ENCODE assay signal across 1 cellular context in the genomic region with DNA sequence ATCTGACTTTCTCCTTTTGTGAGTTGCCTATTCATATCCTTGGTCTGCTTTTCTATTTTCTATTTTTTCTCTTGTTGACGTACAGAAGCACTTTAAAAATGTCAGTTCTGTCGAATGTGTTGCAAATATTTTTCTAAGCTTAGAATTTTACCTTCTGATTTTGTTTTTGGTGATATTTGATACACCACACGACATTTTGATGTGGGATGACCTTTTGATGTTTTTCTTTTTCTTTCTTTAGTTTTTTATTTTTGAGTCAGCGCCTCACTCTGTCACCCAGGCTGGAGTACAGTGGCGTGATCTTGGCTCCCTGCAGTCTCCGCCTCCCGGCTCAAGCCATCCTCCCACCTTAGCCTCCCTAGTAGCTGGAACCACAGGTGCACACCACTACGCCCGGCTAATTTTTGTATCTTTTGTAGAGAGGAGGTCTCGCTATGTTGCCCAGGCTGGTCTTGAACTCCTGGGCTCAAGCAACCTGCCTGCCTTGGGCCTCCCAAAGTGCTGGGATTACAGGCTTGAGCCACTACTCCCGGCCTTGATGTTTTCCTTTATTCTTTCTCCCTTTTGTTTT.
TF ChIP-seq lines count a peak whose summit lies in the region.

No MANE protein-coding gene starts in this region.

TF ChIP-seq in K562, 482 proteins besides CTCF, POLR2A, EP300 and RAD21 (continued from another document and continues in another):
- TF ChIP-seq, protein P1, sequence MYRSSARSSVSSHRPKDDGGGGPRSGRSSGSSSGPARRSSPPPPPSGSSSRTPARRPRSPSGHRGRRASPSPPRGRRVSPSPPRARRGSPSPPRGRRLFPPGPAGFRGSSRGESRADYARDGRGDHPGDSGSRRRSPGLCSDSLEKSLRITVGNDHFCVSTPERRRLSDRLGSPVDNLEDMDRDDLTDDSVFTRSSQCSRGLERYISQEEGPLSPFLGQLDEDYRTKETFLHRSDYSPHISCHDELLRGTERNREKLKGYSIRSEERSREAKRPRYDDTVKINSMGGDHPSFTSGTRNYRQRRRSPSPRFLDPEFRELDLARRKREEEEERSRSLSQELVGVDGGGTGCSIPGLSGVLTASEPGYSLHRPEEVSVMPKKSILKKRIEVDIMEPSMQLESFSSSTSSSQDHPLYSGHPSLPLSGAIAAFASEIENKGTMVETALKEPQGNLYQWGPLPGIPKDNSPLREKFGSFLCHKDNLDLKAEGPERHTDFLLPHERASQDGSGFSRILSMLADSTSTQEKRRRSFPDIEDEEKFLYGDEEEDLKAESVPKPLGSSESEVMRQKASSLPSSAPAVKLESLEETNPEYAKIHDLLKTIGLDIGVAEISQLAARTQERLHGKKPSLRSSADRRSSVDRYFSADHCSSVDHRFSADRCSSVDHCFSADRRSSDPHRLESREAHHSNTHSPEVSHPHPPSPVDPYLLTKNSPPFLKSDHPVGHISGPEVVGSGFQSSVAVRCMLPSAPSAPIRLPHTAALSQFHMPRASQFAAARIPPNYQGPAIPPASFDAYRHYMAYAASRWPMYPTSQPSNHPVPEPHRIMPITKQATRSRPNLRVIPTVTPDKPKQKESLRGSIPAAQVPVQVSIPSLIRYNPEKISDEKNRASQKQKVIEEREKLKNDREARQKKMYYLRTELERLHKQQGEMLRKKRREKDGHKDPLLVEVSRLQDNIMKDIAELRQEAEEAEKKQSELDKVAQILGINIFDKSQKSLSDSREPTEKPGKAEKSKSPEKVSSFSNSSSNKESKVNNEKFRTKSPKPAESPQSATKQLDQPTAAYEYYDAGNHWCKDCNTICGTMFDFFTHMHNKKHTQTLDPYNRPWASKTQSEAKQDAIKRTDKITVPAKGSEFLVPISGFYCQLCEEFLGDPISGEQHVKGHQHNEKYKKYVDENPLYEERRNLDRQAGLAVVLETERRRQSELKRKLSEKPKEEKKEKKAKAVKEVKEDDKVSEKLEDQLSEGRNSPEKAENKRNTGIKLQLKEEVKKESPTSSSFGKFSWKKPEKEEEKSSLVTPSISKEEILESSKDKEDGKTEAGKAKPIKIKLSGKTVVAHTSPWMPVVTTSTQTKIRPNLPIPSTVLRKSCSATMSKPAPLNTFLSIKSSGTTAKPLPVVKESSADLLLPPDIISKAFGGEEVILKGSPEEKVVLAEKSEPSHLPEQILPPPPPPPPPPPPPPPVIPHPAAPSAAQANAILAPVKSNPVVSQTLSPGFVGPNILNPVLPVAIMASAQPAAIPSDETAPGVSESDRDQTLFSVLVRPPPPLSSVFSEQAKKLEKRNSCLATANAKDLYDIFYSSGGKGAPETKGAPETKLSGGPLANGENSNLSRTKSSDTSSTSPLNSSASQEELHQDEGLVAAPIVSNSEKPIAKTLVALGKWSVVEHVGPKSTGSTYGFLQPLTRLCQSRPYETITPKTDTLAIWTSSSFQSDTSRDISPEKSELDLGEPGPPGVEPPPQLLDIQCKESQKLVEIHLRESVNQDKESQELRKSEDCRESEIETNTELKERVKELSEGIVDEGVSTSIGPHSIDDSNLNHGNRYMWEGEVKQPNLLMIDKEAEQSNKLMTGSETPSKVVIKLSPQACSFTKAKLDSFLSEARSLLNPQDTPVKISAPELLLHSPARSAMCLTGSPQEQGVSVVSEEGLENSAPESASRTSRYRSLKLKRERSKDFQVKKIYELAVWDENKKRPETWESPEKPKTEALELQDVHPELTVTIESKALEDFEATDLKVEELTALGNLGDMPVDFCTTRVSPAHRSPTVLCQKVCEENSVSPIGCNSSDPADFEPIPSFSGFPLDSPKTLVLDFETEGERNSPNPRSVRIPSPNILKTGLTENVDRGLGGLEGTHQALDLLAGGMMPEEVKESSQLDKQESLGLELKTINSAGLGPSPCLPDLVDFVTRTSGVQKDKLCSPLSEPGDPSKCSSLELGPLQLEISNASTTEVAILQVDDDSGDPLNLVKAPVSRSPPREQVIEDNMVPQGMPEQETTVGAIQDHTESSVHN (IDR thresholded peaks at IDR 0.05; ENCODE audit: borderline replicate concordance in 1 of 2, low read depth in 1 of 2), result 0 out of 4 replicates have a peak, but pooled peaks of 1 of the 2 experiments have one; percentile 19
- TF ChIP-seq PHB2 (IDR thresholded peaks at IDR 0.05; ENCODE audit: low read depth), result no peak
- TF ChIP-seq CEBPG (CRISPR knock-in tag; IDR thresholded peaks at IDR 0.05), result no peak
- TF ChIP-seq CEBPG (tag; conservative IDR thresholded peaks at IDR 0.05 in 1 of 2, IDR thresholded peaks at IDR 0.05 in 1 of 2), result 0 out of 4 replicates have a peak, but pooled peaks of 1 of the 2 experiments have one; percentile 17
- no peak for TF ChIP-seq GTF2E2 (tag; IDR thresholded peaks at IDR 0.05)
- no peak for TF ChIP-seq ZNF445 (CRISPR knock-in tag; IDR thresholded peaks at IDR 0.05; ENCODE audit: low read depth)
- TF ChIP-seq, protein P2, sequence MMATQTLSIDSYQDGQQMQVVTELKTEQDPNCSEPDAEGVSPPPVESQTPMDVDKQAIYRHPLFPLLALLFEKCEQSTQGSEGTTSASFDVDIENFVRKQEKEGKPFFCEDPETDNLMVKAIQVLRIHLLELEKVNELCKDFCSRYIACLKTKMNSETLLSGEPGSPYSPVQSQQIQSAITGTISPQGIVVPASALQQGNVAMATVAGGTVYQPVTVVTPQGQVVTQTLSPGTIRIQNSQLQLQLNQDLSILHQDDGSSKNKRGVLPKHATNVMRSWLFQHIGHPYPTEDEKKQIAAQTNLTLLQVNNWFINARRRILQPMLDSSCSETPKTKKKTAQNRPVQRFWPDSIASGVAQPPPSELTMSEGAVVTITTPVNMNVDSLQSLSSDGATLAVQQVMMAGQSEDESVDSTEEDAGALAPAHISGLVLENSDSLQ (IDR thresholded peaks at IDR 0.05), result peak; percentile 32; the same call in 1 of the 2 replicates
- TF ChIP-seq, protein P3, sequence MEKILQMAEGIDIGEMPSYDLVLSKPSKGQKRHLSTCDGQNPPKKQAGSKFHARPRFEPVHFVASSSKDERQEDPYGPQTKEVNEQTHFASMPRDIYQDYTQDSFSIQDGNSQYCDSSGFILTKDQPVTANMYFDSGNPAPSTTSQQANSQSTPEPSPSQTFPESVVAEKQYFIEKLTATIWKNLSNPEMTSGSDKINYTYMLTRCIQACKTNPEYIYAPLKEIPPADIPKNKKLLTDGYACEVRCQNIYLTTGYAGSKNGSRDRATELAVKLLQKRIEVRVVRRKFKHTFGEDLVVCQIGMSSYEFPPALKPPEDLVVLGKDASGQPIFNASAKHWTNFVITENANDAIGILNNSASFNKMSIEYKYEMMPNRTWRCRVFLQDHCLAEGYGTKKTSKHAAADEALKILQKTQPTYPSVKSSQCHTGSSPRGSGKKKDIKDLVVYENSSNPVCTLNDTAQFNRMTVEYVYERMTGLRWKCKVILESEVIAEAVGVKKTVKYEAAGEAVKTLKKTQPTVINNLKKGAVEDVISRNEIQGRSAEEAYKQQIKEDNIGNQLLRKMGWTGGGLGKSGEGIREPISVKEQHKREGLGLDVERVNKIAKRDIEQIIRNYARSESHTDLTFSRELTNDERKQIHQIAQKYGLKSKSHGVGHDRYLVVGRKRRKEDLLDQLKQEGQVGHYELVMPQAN (IDR thresholded peaks at IDR 0.05; ENCODE audit: borderline replicate concordance), result peak; percentile 87
- TF ChIP-seq, protein P4, sequence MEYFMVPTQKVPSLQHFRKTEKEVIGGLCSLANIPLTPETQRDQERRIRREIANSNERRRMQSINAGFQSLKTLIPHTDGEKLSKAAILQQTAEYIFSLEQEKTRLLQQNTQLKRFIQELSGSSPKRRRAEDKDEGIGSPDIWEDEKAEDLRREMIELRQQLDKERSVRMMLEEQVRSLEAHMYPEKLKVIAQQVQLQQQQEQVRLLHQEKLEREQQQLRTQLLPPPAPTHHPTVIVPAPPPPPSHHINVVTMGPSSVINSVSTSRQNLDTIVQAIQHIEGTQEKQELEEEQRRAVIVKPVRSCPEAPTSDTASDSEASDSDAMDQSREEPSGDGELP (CRISPR knock-in tag; IDR thresholded peaks at IDR 0.05; ENCODE audit: borderline replicate concordance), result no peak; the same call in 1 of the 2 replicates
- no peak for TF ChIP-seq LCOR (CRISPR knock-in tag; IDR thresholded peaks at IDR 0.05)
- TF ChIP-seq NFRKB (IDR thresholded peaks at IDR 0.05; ENCODE audit: low read depth), result peak; percentile 88
- TF ChIP-seq CBFB (CRISPR knock-in tag; IDR thresholded peaks at IDR 0.05), result no peak
- no peak for TF ChIP-seq FOS (IDR thresholded peaks at IDR 0.05; ENCODE audit: extremely low read depth, insufficient read length)
- no peak for TF ChIP-seq CTBP1 (IDR thresholded peaks at IDR 0.05; ENCODE audit: borderline replicate concordance)
- TF ChIP-seq ZBTB17 (CRISPR knock-in tag; IDR thresholded peaks at IDR 0.05), result no peak
- TF ChIP-seq FIP1L1 (IDR thresholded peaks at IDR 0.05; ENCODE audit: low read depth, low read length, poor library complexity, severe bottlenecking), result no peak
- TF ChIP-seq HNRNPLL (IDR thresholded peaks at IDR 0.05; ENCODE audit: low read depth, low read length, poor library complexity, severe bottlenecking), result no peak
- TF ChIP-seq KHSRP (IDR thresholded peaks at IDR 0.05), result peak; percentile 52; the same call in 1 of the 2 replicates
- peak; percentile 17; the same call in 1 of the 2 replicates for TF ChIP-seq EGR1 (conservative IDR thresholded peaks at IDR 0.05)
- TF ChIP-seq SNIP1 (IDR thresholded peaks at IDR 0.05; ENCODE audit: low read depth), result 0 out of 2 replicates have a peak, but pooled peaks have one; percentile 47
- TF ChIP-seq MXI1 (IDR thresholded peaks at IDR 0.05; ENCODE audit: low read depth, low read length), result no peak
- TF ChIP-seq PHF20 (IDR thresholded peaks at IDR 0.05; ENCODE audit: partially characterized antibody), result no peak
- no peak for TF ChIP-seq ZFP1 (CRISPR knock-in tag; IDR thresholded peaks at IDR 0.05)
- no peak; the same call in 1 of the 2 replicates for TF ChIP-seq SUPT5H (IDR thresholded peaks at IDR 0.05)
- TF ChIP-seq ZNF175 (CRISPR knock-in tag; IDR thresholded peaks at IDR 0.05; ENCODE audit: low read depth), result peak; percentile 68; the same call in 1 of the 2 replicates
- no peak for TF ChIP-seq SMARCC2 (IDR thresholded peaks at IDR 0.05; ENCODE audit: low read depth)
- TF ChIP-seq, protein P5, sequence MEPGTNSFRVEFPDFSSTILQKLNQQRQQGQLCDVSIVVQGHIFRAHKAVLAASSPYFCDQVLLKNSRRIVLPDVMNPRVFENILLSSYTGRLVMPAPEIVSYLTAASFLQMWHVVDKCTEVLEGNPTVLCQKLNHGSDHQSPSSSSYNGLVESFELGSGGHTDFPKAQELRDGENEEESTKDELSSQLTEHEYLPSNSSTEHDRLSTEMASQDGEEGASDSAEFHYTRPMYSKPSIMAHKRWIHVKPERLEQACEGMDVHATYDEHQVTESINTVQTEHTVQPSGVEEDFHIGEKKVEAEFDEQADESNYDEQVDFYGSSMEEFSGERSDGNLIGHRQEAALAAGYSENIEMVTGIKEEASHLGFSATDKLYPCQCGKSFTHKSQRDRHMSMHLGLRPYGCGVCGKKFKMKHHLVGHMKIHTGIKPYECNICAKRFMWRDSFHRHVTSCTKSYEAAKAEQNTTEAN (CRISPR knock-in tag; IDR thresholded peaks at IDR 0.05), result no peak
- no peak; the same call in 1 of the 2 replicates for TF ChIP-seq FOXM1 (IDR thresholded peaks at IDR 0.05; ENCODE audit: low read depth)
- TF ChIP-seq FOXM1 (CRISPR knock-in tag; IDR thresholded peaks at IDR 0.05; ENCODE audit: low read depth), result no peak
- TF ChIP-seq CREM (IDR thresholded peaks at IDR 0.05; ENCODE audit: low read depth), result no peak
- TF ChIP-seq, protein P6, sequence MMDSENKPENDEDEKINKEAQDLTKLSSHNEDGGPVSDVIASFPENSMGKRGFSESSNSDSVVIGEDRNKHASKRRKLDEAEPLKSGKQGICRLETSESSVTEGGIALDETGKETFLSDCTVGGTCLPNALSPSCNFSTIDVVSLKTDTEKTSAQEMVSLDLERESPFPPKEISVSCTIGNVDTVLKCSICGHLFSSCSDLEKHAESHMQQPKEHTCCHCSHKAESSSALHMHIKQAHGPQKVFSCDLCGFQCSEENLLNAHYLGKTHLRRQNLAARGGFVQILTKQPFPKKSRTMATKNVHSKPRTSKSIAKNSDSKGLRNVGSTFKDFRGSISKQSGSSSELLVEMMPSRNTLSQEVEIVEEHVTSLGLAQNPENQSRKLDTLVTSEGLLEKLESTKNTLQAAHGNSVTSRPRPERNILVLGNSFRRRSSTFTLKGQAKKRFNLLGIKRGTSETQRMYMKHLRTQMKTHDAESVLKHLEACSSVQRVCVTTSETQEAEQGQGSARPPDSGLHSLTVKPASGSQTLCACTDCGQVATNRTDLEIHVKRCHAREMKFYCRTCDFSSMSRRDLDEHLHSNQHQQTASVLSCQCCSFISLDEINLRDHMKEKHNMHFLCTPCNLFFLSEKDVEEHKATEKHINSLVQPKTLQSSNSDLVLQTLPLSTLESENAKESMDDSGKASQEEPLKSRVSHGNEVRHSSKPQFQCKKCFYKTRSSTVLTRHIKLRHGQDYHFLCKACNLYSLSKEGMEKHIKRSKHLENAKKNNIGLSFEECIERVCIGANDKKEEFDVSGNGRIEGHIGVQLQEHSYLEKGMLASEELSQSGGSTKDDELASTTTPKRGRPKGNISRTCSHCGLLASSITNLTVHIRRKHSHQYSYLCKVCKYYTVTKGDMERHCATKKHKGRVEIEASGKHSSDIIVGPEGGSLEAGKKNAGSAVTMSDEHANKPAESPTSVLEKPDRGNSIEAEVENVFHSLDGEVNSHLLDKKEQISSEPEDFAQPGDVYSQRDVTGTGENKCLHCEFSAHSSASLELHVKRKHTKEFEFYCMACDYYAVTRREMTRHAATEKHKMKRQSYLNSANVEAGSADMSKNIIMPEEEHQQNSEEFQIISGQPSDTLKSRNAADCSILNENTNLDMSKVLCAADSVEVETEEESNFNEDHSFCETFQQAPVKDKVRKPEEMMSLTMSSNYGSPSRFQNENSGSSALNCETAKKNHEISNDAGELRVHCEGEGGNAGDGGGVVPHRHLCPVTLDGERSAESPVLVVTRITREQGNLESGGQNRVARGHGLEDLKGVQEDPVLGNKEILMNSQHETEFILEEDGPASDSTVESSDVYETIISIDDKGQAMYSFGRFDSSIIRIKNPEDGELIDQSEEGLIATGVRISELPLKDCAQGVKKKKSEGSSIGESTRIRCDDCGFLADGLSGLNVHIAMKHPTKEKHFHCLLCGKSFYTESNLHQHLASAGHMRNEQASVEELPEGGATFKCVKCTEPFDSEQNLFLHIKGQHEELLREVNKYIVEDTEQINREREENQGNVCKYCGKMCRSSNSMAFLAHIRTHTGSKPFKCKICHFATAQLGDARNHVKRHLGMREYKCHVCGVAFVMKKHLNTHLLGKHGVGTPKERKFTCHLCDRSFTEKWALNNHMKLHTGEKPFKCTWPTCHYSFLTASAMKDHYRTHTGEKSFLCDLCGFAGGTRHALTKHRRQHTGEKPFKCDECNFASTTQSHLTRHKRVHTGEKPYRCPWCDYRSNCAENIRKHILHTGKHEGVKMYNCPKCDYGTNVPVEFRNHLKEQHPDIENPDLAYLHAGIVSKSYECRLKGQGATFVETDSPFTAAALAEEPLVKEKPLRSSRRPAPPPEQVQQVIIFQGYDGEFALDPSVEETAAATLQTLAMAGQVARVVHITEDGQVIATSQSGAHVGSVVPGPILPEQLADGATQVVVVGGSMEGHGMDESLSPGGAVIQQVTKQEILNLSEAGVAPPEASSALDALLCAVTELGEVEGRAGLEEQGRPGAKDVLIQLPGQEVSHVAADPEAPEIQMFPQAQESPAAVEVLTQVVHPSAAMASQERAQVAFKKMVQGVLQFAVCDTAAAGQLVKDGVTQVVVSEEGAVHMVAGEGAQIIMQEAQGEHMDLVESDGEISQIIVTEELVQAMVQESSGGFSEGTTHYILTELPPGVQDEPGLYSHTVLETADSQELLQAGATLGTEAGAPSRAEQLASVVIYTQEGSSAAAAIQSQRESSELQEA (IDR thresholded peaks at IDR 0.05; ENCODE audit: low read depth), result no peak
- TF ChIP-seq BCOR (IDR thresholded peaks at IDR 0.05), result peak; percentile 7; the same call in 1 of the 2 replicates
- TF ChIP-seq POLR2H (tag; IDR thresholded peaks at IDR 0.05; ENCODE audit: low read depth), result no peak; the same call in 1 of the 2 replicates
- TF ChIP-seq NCOA2 (IDR thresholded peaks at IDR 0.05; ENCODE audit: partially characterized antibody in 2 of 2), result no peak
- peak; percentile 63; the same call in 1 of the 2 replicates for TF ChIP-seq SMARCA5 (IDR thresholded peaks at IDR 0.05)
- TF ChIP-seq TCFL5 (CRISPR knock-in tag; conservative IDR thresholded peaks at IDR 0.05), result no peak
